26 cellular contexts compared by ENCODE assay signal in the genomic region with DNA sequence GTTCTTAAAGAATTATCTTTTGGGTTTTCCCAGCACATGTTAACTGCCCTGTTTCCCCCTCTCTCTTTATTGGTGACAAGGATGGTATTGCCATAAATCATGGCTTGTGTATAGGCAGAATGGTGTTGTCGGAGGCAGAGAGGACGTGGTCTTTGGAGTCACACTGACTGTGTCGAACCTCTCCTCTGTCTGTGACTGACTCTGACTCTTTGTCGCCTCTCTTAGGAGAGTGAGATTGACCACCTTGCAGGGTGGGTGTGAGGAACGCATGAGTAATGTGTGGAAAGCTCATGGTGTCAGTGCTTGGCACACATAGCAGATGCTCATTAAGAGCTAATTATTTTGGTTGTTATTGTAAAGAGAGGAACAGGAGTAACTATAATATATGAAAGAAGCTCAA.
DNase-seq lines count a peak whose midpoint lies in the region; ATAC-seq and TF ChIP-seq lines count a peak whose summit lies in the region.
"Had no signal": no experiment of that assay in that cellular context is flagged by ENCODE, and none has a peak within 500 bp of the region (broad histone marks: within the 10 kb centered on the region; RNA-seq: fewer than 3 reads in every experiment).

No MANE protein-coding gene starts in this region.

- H3K9me3 ChIP-seq in OCI-LY7 (ENCODE audit: low read length): 0 out of 2 replicates have a peak, but pooled peaks cover under 1% of the 10 kb centered on the region
- no peaks in the 10 kb centered on the region for H3K9me3 ChIP-seq in left ventricle myocardium inferior (replicated peaks)
- H3K9me3 ChIP-seq: BE2C, psoas muscle, thoracic aorta had no signal

- DNase-seq in activated naive CD4-positive, alpha-beta T cell treated with anti-CD3 and anti-CD28 coated beads for 36 hours: no peak
- DNase-seq in activated naive CD4-positive, alpha-beta T cell treated with anti-CD3 and anti-CD28 coated beads, Interleukin-2, amount 50 U/mL, for 16 hours: no peak
- DNase-seq in OCI-LY7 (ENCODE audit: low spot score): no peak
- DNase-seq in left ventricle myocardium inferior: no peak
- DNase-seq in stimulated activated naive CD8-positive, alpha-beta T cell treated with anti-CD3 and anti-CD28 coated beads, Interleukin-15, amount 100 ng/mL, for 72 hours: no peak
- DNase-seq in brain microvascular endothelial cell: no peak
- DNase-seq in NCI-H2196 treated with DMSO at 0.1 percent for 48 hours (lab: John Stamatoyannopoulos, UW; ENCODE audit: unreplicated experiment): no peak
- no peak for DNase-seq in activated CD4-positive, alpha-beta T cell treated with anti-CD3 and anti-CD28 coated beads, Interleukin-2, amount 50 U/mL, for 1 hour
- DNase-seq: ACHN; activated CD4-positive, alpha-beta T cell treated with anti-CD3 and anti-CD28 coated beads, Interleukin-2, amount 50 U/mL, for 48 hours; aorta; BE2C; CD8-positive, alpha-beta memory T cell; GOT3; immature natural killer cell; naive B cell; NCI-H748 treated with DMSO at 0.1 percent for 48 hours; psoas muscle; stimulated activated CD4-positive, alpha-beta T cell treated with anti-CD3 and anti-CD28 coated beads, Interleukin-15, amount 100 ng/mL, for 24 hours; stimulated activated naive CD4-positive, alpha-beta T cell treated with Interleukin-2 at 50 U/mL for 16 hours; T1000 had no signal

- in situ Hi-C loops in brain microvascular endothelial cell (cut with HindIII; ENCODE audit: low pct_ligation_motif_present, low sequenced_read_pairs): no loop called here

- H3K36me3 Mint-ChIP-seq in activated naive CD4-positive, alpha-beta T cell treated with anti-CD3 and anti-CD28 coated beads for 36 hours (ENCODE audit: low read depth): peaks cover 25% of the 10 kb centered on the region

- POLR2A ChIA-PET in OCI-LY7 (lab: Charles Lee): no interaction called here

- H3K27me3 ChIP-seq in left ventricle myocardium inferior (ENCODE audit: low read depth): no peaks in the 10 kb centered on the region
- no peaks in the 10 kb centered on the region for H3K27me3 ChIP-seq in brain microvascular endothelial cell (replicated peaks)
- H3K27me3 ChIP-seq: BE2C had no signal

- H3K9me3 Mint-ChIP-seq in activated naive CD4-positive, alpha-beta T cell treated with anti-CD3 and anti-CD28 coated beads for 36 hours: peaks cover 4% of the 10 kb centered on the region
- no peaks in the 10 kb centered on the region for H3K9me3 Mint-ChIP-seq in stimulated activated naive CD8-positive, alpha-beta T cell treated with anti-CD3 and anti-CD28 coated beads, Interleukin-15, amount 100 ng/mL, for 72 hours
- H3K9me3 Mint-ChIP-seq: activated naive CD4-positive, alpha-beta T cell treated with anti-CD3 and anti-CD28 coated beads, Interleukin-2, amount 50 U/mL, for 24 hours; central memory CD8-positive, alpha-beta T cell; dendritic cell treated with granulocyte-macrophage colony-stimulating factor and Interleukin-4, amounts not matched to agents 40 ng/mL and 50 ng/mL, for 4 days; immature natural killer cell had no signal

- H3K4me1 Mint-ChIP-seq in activated naive CD4-positive, alpha-beta T cell treated with anti-CD3 and anti-CD28 coated beads for 36 hours (ENCODE audit: low read depth): peaks cover 4% of the 10 kb centered on the region
- peaks cover 7% of the 10 kb centered on the region for H3K4me1 Mint-ChIP-seq in stimulated activated naive CD8-positive, alpha-beta T cell treated with anti-CD3 and anti-CD28 coated beads, Interleukin-15, amount 100 ng/mL, for 72 hours
- H3K4me1 Mint-ChIP-seq: CD8-positive, alpha-beta memory T cell; central memory CD8-positive, alpha-beta T cell; naive B cell had no signal

- H3K27ac Mint-ChIP-seq in activated naive CD4-positive, alpha-beta T cell treated with anti-CD3 and anti-CD28 coated beads for 36 hours: peak overlapping the region; percentile 22
- H3K27ac Mint-ChIP-seq in stimulated activated naive CD8-positive, alpha-beta T cell treated with anti-CD3 and anti-CD28 coated beads, Interleukin-15, amount 100 ng/mL, for 72 hours: no peak overlapping the region
- H3K27ac Mint-ChIP-seq: dendritic cell treated with granulocyte-macrophage colony-stimulating factor and Interleukin-4, amounts not matched to agents 40 ng/mL and 50 ng/mL, for 4 days had no signal

- H3K4me3 ChIP-seq in OCI-LY7 (ENCODE audit: low read depth, low read length, poor library complexity, severe bottlenecking) (no peak overlapping the region), left ventricle myocardium inferior (no peak overlapping the region), brain microvascular endothelial cell (ENCODE audit: low read depth, low read length) (no peak overlapping the region)
- H3K4me3 ChIP-seq: psoas muscle, thoracic aorta had no signal

- H3K4me1 ChIP-seq in OCI-LY7 (ENCODE audit: insufficient read depth, low read length, poor library complexity, severe bottlenecking): peaks cover 14% of the 10 kb centered on the region
- H3K4me1 ChIP-seq in left ventricle myocardium inferior: peaks cover 50% of the 10 kb centered on the region
- H3K4me1 ChIP-seq: psoas muscle had no signal

- H3K4me2 ChIP-seq in OCI-LY7 (ENCODE audit: low read length): peak overlapping the region; percentile 25; the same call in 1 of the 2 replicates

- H3K27me3 Mint-ChIP-seq in activated naive CD4-positive, alpha-beta T cell treated with anti-CD3 and anti-CD28 coated beads for 36 hours (ENCODE audit: low read depth): no peaks in the 10 kb centered on the region
- H3K27me3 Mint-ChIP-seq in stimulated activated naive CD8-positive, alpha-beta T cell treated with anti-CD3 and anti-CD28 coated beads, Interleukin-15, amount 100 ng/mL, for 72 hours: no peaks in the 10 kb centered on the region
- H3K27me3 Mint-ChIP-seq: activated naive CD4-positive, alpha-beta T cell treated with anti-CD3 and anti-CD28 coated beads, Interleukin-2, amount 50 U/mL, for 24 hours; CD8-positive, alpha-beta memory T cell; central memory CD8-positive, alpha-beta T cell; dendritic cell treated with granulocyte-macrophage colony-stimulating factor and Interleukin-4, amounts not matched to agents 40 ng/mL and 50 ng/mL, for 4 days; IgD-negative memory B cell; naive B cell had no signal

- intact Hi-C loops in activated naive CD4-positive, alpha-beta T cell treated with anti-CD3 and anti-CD28 coated beads for 36 hours (cut with micrococcal nuclease): loop anchor here (2.0 to 5.0 kb wide), 3 partner anchors 221 to 809 kb away; no protein-coding TSS in a partner anchor
- intact Hi-C loops in OCI-LY7 (cut with micrococcal nuclease; ENCODE audit: unreplicated experiment) (loop anchor here (1.0 to 5.0 kb wide), 4 partner anchors 260 to 809 kb away; no protein-coding TSS in a partner anchor), left ventricle myocardium inferior (cut with micrococcal nuclease) (loop anchor here (10.0 kb wide), 2 partner anchors 171 to 261 kb away; partner anchors contain the start of gene LTBP1)

- H2AFZ ChIP-seq in OCI-LY7 (ENCODE audit: low read length): peak overlapping the region; percentile 20; the same call in 1 of the 2 replicates

- peak; percentile 43 for ATAC-seq in stimulated activated naive CD8-positive, alpha-beta T cell treated with anti-CD3 and anti-CD28 coated beads, Interleukin-15, amount 100 ng/mL, for 72 hours

- H3K27ac ChIP-seq in OCI-LY7 (ENCODE audit: low read depth, low read length, poor library complexity, severe bottlenecking): peak overlapping the region; percentile 20
- peak overlapping the region; percentile 33 for H3K27ac ChIP-seq in left ventricle myocardium inferior (replicated peaks)
- no peak overlapping the region for H3K27ac ChIP-seq in brain microvascular endothelial cell
- H3K27ac ChIP-seq: psoas muscle, thoracic aorta had no signal

- H3K4me3 Mint-ChIP-seq in activated naive CD4-positive, alpha-beta T cell treated with anti-CD3 and anti-CD28 coated beads for 36 hours: no peak overlapping the region
- no peak overlapping the region for H3K4me3 Mint-ChIP-seq in stimulated activated naive CD8-positive, alpha-beta T cell treated with anti-CD3 and anti-CD28 coated beads, Interleukin-15, amount 100 ng/mL, for 72 hours
- H3K4me3 Mint-ChIP-seq: activated naive CD4-positive, alpha-beta T cell treated with anti-CD3 and anti-CD28 coated beads, Interleukin-2, amount 50 U/mL, for 24 hours; CD8-positive, alpha-beta memory T cell; central memory CD8-positive, alpha-beta T cell; dendritic cell treated with granulocyte-macrophage colony-stimulating factor and Interleukin-4, amounts not matched to agents 40 ng/mL and 50 ng/mL, for 4 days; IgD-negative memory B cell; immature natural killer cell; naive B cell had no signal

- H3K9me2 ChIP-seq in OCI-LY7 (ENCODE audit: insufficient read depth, low read length): no peaks in the 10 kb centered on the region

- H3K36me3 ChIP-seq in OCI-LY7 (ENCODE audit: insufficient read depth, low read length) (peaks cover 18% of the 10 kb centered on the region), left ventricle myocardium inferior (peaks cover 2% of the 10 kb centered on the region), brain microvascular endothelial cell (replicated peaks) (no peaks in the 10 kb centered on the region)
- H3K36me3 ChIP-seq: BE2C, thoracic aorta had no signal

- BruUV-seq in OCI-LY7 (replicated peaks; lab: Mats Ljungman, UMichigan): no TSS peak

- CTCF ChIA-PET in activated naive CD4-positive, alpha-beta T cell treated with anti-CD3 and anti-CD28 coated beads for 36 hours (lab: Charles Lee): interaction anchor here (0.6 to 1.1 kb wide), 4 partner anchors 8 to 193 kb away, joined by 3 to 4 read pairs (median 4); no protein-coding TSS in a partner anchor
- CTCF ChIA-PET in OCI-LY7 (lab: Charles Lee; ENCODE audit: unreplicated experiment): interaction anchor here (1.0 to 1.2 kb wide), 2 partner anchors 38 to 313 kb away, joined by 4 to 6 read pairs; no protein-coding TSS in a partner anchor

- no peaks in the 10 kb centered on the region for H4K20me1 ChIP-seq in OCI-LY7 (ENCODE audit: insufficient read depth, low read length)

- H3K79me2 ChIP-seq in OCI-LY7 (ENCODE audit: insufficient read depth, low read depth, low read length): no peaks in the 10 kb centered on the region

- no peak for TF ChIP-seq CTCF in OCI-LY7 (conservative IDR thresholded peaks at IDR 0.05; ENCODE audit: low read length)
- TF ChIP-seq CTCF in left ventricle myocardium inferior (IDR thresholded peaks at IDR 0.05; ENCODE audit: borderline replicate concordance): no peak
- TF ChIP-seq CTCF in brain microvascular endothelial cell (IDR thresholded peaks at IDR 0.05; ENCODE audit: low read depth, low read length, missing control alignments): no peak
